Comparison of ENCODE assay signal across 17 cellular contexts in the genomic region with DNA sequence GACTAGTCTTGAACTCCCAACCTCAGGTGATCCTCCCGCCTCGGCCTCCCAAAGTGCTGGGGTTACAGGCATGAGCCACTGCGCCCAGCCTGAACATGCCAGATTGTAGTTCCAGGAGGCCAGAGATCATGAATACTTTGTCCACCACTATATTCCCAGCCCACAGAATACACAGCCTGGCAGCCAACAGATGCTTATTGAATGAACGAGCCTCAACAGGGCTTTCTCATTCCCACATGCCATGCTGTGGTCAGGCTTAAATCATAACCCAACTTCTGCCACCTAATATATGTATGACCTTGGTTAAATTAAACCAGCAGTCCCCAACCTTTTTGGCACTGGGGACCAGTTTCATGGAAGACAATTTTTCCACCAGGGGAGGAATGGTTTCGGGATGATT. TPM values are rescaled to one million over a fixed set of nuclear protein-coding genes. Genes with fewer than 3 reads are reported as not detected.
DNase-seq lines count a peak whose midpoint lies in the region; TF ChIP-seq lines count a peak whose summit lies in the region.
"Had no signal": no experiment of that assay in that cellular context is flagged by ENCODE, and none has a peak within 500 bp of the region (broad histone marks: within the 10 kb centered on the region; RNA-seq: fewer than 3 reads in every experiment).

No MANE protein-coding gene starts in this region.

- WGBS in neuronal stem cell (ENCODE audit: extremely low coverage in 2 of 2, insufficient read length in 2 of 2, insufficient replicate concordance in 1 of 2), 2 donors = no CpG with 5 or more reads among the region's 5 CpGs

- no TSS peak for BruUV-seq in A673 (replicated peaks; lab: Mats Ljungman, UMichigan)

- H4K91ac ChIP-seq in neuronal stem cell (ENCODE audit: low read depth, low read length, poor library complexity) = no peak overlapping the region

- no peak overlapping the region for H3K4me2 ChIP-seq in neuronal stem cell (ENCODE audit: insufficient read depth, low read length, poor library complexity, severe bottlenecking)
- H3K4me2 ChIP-seq: BLaER1 treated with 17β-estradiol and CSF1 and Interleukin-3, amounts not matched to agents 10 nM and 100 nM had no signal

- H3K27ac ChIP-seq in neuronal stem cell (replicated peaks; ENCODE audit: low read length) (no peak overlapping the region), A673 (ENCODE audit: low read depth, low read length, poor library complexity, severe bottlenecking) (no peak overlapping the region)
- H3K27ac ChIP-seq: BLaER1 treated with 17β-estradiol and CSF1 and Interleukin-3, amounts not matched to agents 10 nM and 100 nM; C4-2B had no signal

- peak; percentile 14 for DNase-seq in activated effector memory CD4-positive, alpha-beta T cell treated with anti-CD3 and anti-CD28 coated beads, Interleukin-2, amount 50 U/mL, for 16 hours
- DNase-seq in activated effector memory CD4-positive, alpha-beta T cell treated with Interleukin-2 at 50 U/mL for 16 hours = no peak
- DNase-seq in mesenteric fat pad (ENCODE audit: low spot score) (peak; percentile 62), myocyte (ENCODE audit: low read depth) (peak; percentile 67), neuronal stem cell (ENCODE audit: low spot score) (no peak), ecto neural progenitor cell (ENCODE audit: low spot score) (no peak), COLO829 (ENCODE audit: low spot score) (no peak), A673 (ENCODE audit: low spot score) (no peak)
- DNase-seq: 8988T; AML-193; CD4-positive, alpha-beta T cell; CD8-positive, alpha-beta T cell; COR-L47; DMS79 treated with DMSO at 0.1 percent for 48 hours; GF-D8 had no signal

- POLR2A ChIA-PET in A673 (lab: Charles Lee; ENCODE audit: low non-redundant PET) = interaction anchor here (0.7 kb wide), 1 partner anchor 145 kb away, joined by 5 read pairs; no protein-coding TSS in a partner anchor

- H3K36me3 ChIP-seq in neuronal stem cell (replicated peaks in 1 of 2; ENCODE audit: control insufficient read depth in 2 of 2, insufficient read depth in 2 of 2, low read length in 2 of 2) = peaks cover 1 to 3% of the 10 kb centered on the region in 2 donors
- H3K36me3 ChIP-seq in A673 (ENCODE audit: insufficient read depth, low read length, poor library complexity, severe bottlenecking) = no peaks in the 10 kb centered on the region

- H3K9me3 ChIP-seq in neuronal stem cell (replicated peaks in 1 of 2; ENCODE audit: control insufficient read depth in 2 of 2, insufficient read depth in 1 of 2, low read depth in 1 of 2, low read length in 2 of 2) (peaks cover 0 to 4% of the 10 kb centered on the region in 2 donors), A673 (ENCODE audit: low read depth, low read length, poor library complexity, severe bottlenecking) (no peaks in the 10 kb centered on the region)
- H3K9me3 ChIP-seq: BLaER1 treated with 17β-estradiol and CSF1 and Interleukin-3, amounts not matched to agents 10 nM and 100 nM had no signal

- H3K4ac ChIP-seq in neuronal stem cell (ENCODE audit: low read length) = no peak overlapping the region

- no peak overlapping the region for H2BK12ac ChIP-seq in neuronal stem cell (ENCODE audit: low read length)

- H3K79me1 ChIP-seq in neuronal stem cell (ENCODE audit: low read depth, low read length) = no peaks in the 10 kb centered on the region

- H4K8ac ChIP-seq in neuronal stem cell (ENCODE audit: low read depth, low read length) = no peak overlapping the region

- no peak overlapping the region for H3K14ac ChIP-seq in neuronal stem cell (ENCODE audit: low read length)

- no peak overlapping the region for H2BK15ac ChIP-seq in neuronal stem cell (ENCODE audit: low read length)

- H3K18ac ChIP-seq in neuronal stem cell (ENCODE audit: low read length) = no peak overlapping the region

- H3K27me3 ChIP-seq in neuronal stem cell (ENCODE audit: control insufficient read depth in 3 of 3, insufficient read depth in 3 of 3, low read depth in 1 of 3, low read length in 3 of 3) = no peaks in the 10 kb centered on the region
- H3K27me3 ChIP-seq in A673 (replicated peaks; ENCODE audit: insufficient read depth, low read depth, low read length, poor library complexity) = no peaks in the 10 kb centered on the region
- H3K27me3 ChIP-seq: BLaER1 treated with 17β-estradiol and CSF1 and Interleukin-3, amounts not matched to agents 10 nM and 100 nM had no signal

- no peak overlapping the region for H2BK120ac ChIP-seq in neuronal stem cell (ENCODE audit: low read depth, low read length)

- CTCF ChIA-PET in A673 (lab: Charles Lee) = no interaction called here

- H3K4me3 ChIP-seq in neuronal stem cell (ENCODE audit: low read length in 2 of 2) = no peak overlapping the region
- no peak overlapping the region for H3K4me3 ChIP-seq in A673 (ENCODE audit: low read depth, low read length, poor library complexity, severe bottlenecking)
- H3K4me3 ChIP-seq: BLaER1 treated with 17β-estradiol and CSF1 and Interleukin-3, amounts not matched to agents 10 nM and 100 nM had no signal

- H2AK5ac ChIP-seq in neuronal stem cell (ENCODE audit: low read depth, low read length) = no peak overlapping the region

- H2BK5ac ChIP-seq in neuronal stem cell (ENCODE audit: low read length) = no peak overlapping the region

- H3K4me1 ChIP-seq in neuronal stem cell (ENCODE audit: control insufficient read depth in 2 of 2, insufficient read depth in 1 of 2, low read depth in 1 of 2, low read length in 2 of 2) (peaks cover 0 to 3% of the 10 kb centered on the region in 2 donors), A673 (ENCODE audit: insufficient read depth, low read length, poor library complexity, severe bottlenecking) (peaks cover 13% of the 10 kb centered on the region)

- no peak overlapping the region for H2AFZ ChIP-seq in neuronal stem cell (ENCODE audit: low read length)

- H3K9ac ChIP-seq in neuronal stem cell (ENCODE audit: low read depth, low read length, poor library complexity) = peak overlapping the region; percentile 50
- H3K9ac ChIP-seq: BLaER1 treated with 17β-estradiol and CSF1 and Interleukin-3, amounts not matched to agents 10 nM and 100 nM had no signal

- no peak for TF ChIP-seq CTCF in A673 (conservative IDR thresholded peaks at IDR 0.05; ENCODE audit: low read depth, low read length)

- intact Hi-C loops in A673 (cut with micrococcal nuclease; ENCODE audit: unreplicated experiment) = no loop called here

- no peak overlapping the region for H3K23ac ChIP-seq in neuronal stem cell (ENCODE audit: low read depth, low read length, poor library complexity)

RNA-seq across cellular contexts. Expression of gene TMEM219, which starts 3.1 kb away (rescaled TPM):
- total RNA-seq in mesenteric fat pad = 95.8 TPM
- 89.8 and 92.2 TPM in 2 replicates for total RNA-seq in myocyte
- polyA plus RNA-seq in myocyte (2012) = 151 TPM
- polyA plus RNA-seq in neuronal stem cell (2013, experiment 1 of 2) = 80.5 TPM
- 84.2 TPM for polyA plus RNA-seq in neuronal stem cell (2013, experiment 2 of 2)
- total RNA-seq in A673 (2021) = 48.3 and 52.7 TPM in 2 replicates

RNA-seq across cellular contexts. Expression of gene TAOK2, which starts 14.9 kb away (rescaled TPM):
- total RNA-seq in mesenteric fat pad (49.8 TPM), myocyte (49.9 and 75.7 TPM in 2 replicates), A673 (2021) (49.9 and 50.2 TPM in 2 replicates)
- polyA plus RNA-seq in myocyte (2012) = 38.2 TPM
- 19.9 TPM for polyA plus RNA-seq in neuronal stem cell (2013, experiment 1 of 2)
- 19.4 TPM for polyA plus RNA-seq in neuronal stem cell (2013, experiment 2 of 2)

RNA-seq across cellular contexts. Expression of gene KCTD13, which starts 32.7 kb away (rescaled TPM):
- total RNA-seq in mesenteric fat pad (15.7 TPM), myocyte (6.8 and 9.3 TPM in 2 replicates), A673 (2021) (32.4 and 33.3 TPM in 2 replicates)
- 18.2 TPM for polyA plus RNA-seq in myocyte (2012)
- 14.0 TPM for polyA plus RNA-seq in neuronal stem cell (2013, experiment 1 of 2)
- 13.4 TPM for polyA plus RNA-seq in neuronal stem cell (2013, experiment 2 of 2)

RNA-seq across cellular contexts. Expression of gene HIRIP3, which starts 36.7 kb away (rescaled TPM):
- 11.0 TPM for total RNA-seq in mesenteric fat pad
- 11.9 and 12.7 TPM in 2 replicates for total RNA-seq in myocyte
- 8.5 TPM for polyA plus RNA-seq in myocyte (2012)
- polyA plus RNA-seq in neuronal stem cell (2013, experiment 1 of 2) = 16.5 TPM
- 17.3 TPM for polyA plus RNA-seq in neuronal stem cell (2013, experiment 2 of 2)
- 29.7 and 33.2 TPM in 2 replicates for total RNA-seq in A673 (2021)

RNA-seq across cellular contexts. Expression of gene INO80E, which starts 37.3 kb away (rescaled TPM):
- total RNA-seq in mesenteric fat pad (45.4 TPM), myocyte (43.8 and 97.6 TPM in 2 replicates), A673 (2021) (115 and 120 TPM in 2 replicates)
- 48.0 TPM for polyA plus RNA-seq in myocyte (2012)
- polyA plus RNA-seq in neuronal stem cell (2013, experiment 1 of 2) = 48.2 TPM
- polyA plus RNA-seq in neuronal stem cell (2013, experiment 2 of 2) = 47.3 TPM

Comparison
In these comparisons a context has a peak if more than half of its experiments do, and no peak if none do; other contexts are left out.
1. DNase-seq: peak in activated effector memory CD4-positive, alpha-beta T cell treated with anti-CD3 and anti-CD28 coated beads, Interleukin-2, amount 50 U/mL, for 16 hours (single experiment), mesenteric fat pad (single experiment) and myocyte (single experiment); none in activated effector memory CD4-positive, alpha-beta T cell treated with Interleukin-2 at 50 U/mL for 16 hours (single experiment), neuronal stem cell (single experiment), ecto neural progenitor cell (single experiment), COLO829 (single experiment) and A673 (single experiment).